10 cellular contexts compared by ENCODE assay signal in genomic region chr18:13448028-13448795, GRCh38.
DNase-seq lines count a peak whose midpoint lies in the region; ATAC-seq and TF ChIP-seq lines count a peak whose summit lies in the region.
"Had no signal": no experiment of that assay in that cellular context is flagged by ENCODE, and none has a peak within 500 bp of the region (broad histone marks: within the 10 kb centered on the region; RNA-seq: fewer than 3 reads in every experiment).

No MANE protein-coding gene starts in this region.

- H3K27ac ChIP-seq in ACC112 (ENCODE audit: low read depth, low read length) (no peak overlapping the region), coronary artery (peak overlapping the region in 1 of 2 donors; percentile 68)
- no peak overlapping the region for H3K27ac ChIP-seq in CD8-positive, alpha-beta T cell (ENCODE audit: low read depth, low read length)

- peak overlapping the region; percentile 34 for H3K4me3 Mint-ChIP-seq in neural crest cell
- no peak overlapping the region for H3K4me3 Mint-ChIP-seq in CD8-positive, alpha-beta T cell

- POLR2A ChIA-PET in CD8-positive, alpha-beta T cell (lab: Charles Lee) = no interaction called here

- H3K9me3 ChIP-seq in CD8-positive, alpha-beta T cell (ENCODE audit: low read length) = no peaks in the 10 kb centered on the region

- no peak for ATAC-seq in CD8-positive, alpha-beta T cell

- H3K4me1 ChIP-seq in ACC112 (ENCODE audit: control insufficient read depth, insufficient read depth, low read length, unreplicated experiment) = no peaks in the 10 kb centered on the region
- H3K4me1 ChIP-seq in CD8-positive, alpha-beta T cell (ENCODE audit: insufficient read depth, low read length) = peaks cover 14% of the 10 kb centered on the region

- peaks cover 36% of the 10 kb centered on the region for H3K4me1 Mint-ChIP-seq in neural crest cell
- H3K4me1 Mint-ChIP-seq in CD8-positive, alpha-beta T cell (ENCODE audit: low read depth) = peaks cover 25% of the 10 kb centered on the region

- H3K79me2 ChIP-seq in ACC112 (ENCODE audit: control insufficient read depth, insufficient read depth, low read length, unreplicated experiment) = no peaks in the 10 kb centered on the region

- 0 out of 2 replicates have a peak overlapping the region, but pooled peaks have one; percentile 66 for H3K4me3 ChIP-seq in ACC112 (ENCODE audit: low read depth, low read length)
- H3K4me3 ChIP-seq in coronary artery = peak overlapping the region; percentile 51
- no peak overlapping the region for H3K4me3 ChIP-seq in CD8-positive, alpha-beta T cell (ENCODE audit: low read depth, low read length)

- H3K9me3 Mint-ChIP-seq in neural crest cell = no peaks in the 10 kb centered on the region
- no peaks in the 10 kb centered on the region for H3K9me3 Mint-ChIP-seq in CD8-positive, alpha-beta T cell

- peak; percentile 45 for DNase-seq in M059J (ENCODE audit: low read depth)
- DNase-seq in coronary artery (ENCODE audit: low spot score) = peak; percentile 60
- DNase-seq in neural crest cell (ENCODE audit: low read depth, low spot score) = no peak
- no peak for DNase-seq in stimulated activated CD4-positive, alpha-beta T cell treated with anti-CD3 and anti-CD28 coated beads, Interleukin-2, amount 100 ng/mL, for 48 hours
- no peak for DNase-seq in NCI-H187 treated with DMSO at 0.1 percent for 48 hours (lab: John Stamatoyannopoulos, UW)
- DNase-seq in CD8-positive, alpha-beta T cell = no peak
- no peak for DNase-seq in AG20443 (ENCODE audit: low spot score)
- DNase-seq: NCI-H2029 treated with DMSO at 0.1 percent for 48 hours; NK-92 treated with Interleukin-12 subunit alpha and Interleukin-12 subunit beta, amount 100 ng/mL, for 24 hours had no signal

- intact Hi-C loops in CD8-positive, alpha-beta T cell (cut with DNase I, micrococcal nuclease) = no loop called here

- no peaks in the 10 kb centered on the region for H3K36me3 ChIP-seq in ACC112 (ENCODE audit: insufficient read depth, low read length)
- no peaks in the 10 kb centered on the region for H3K36me3 ChIP-seq in CD8-positive, alpha-beta T cell (ENCODE audit: insufficient read depth, low read length)

- CTCF ChIA-PET in CD8-positive, alpha-beta T cell (lab: Charles Lee) = interaction anchor here (0.6 to 1.7 kb wide), 4 partner anchors 8 to 167 kb away, joined by 3 to 4 read pairs (median 3); no protein-coding TSS in a partner anchor

- peaks cover 5% of the 10 kb centered on the region; the same call in 1 of the 2 replicates for H3K27me3 ChIP-seq in ACC112 (ENCODE audit: insufficient read depth, low read length)
- no peaks in the 10 kb centered on the region for H3K27me3 ChIP-seq in CD8-positive, alpha-beta T cell (ENCODE audit: insufficient read depth, low read length)

- H2AFZ ChIP-seq in ACC112 (ENCODE audit: low read length, unreplicated experiment) = no peak overlapping the region

- H3K27ac Mint-ChIP-seq in neural crest cell (ENCODE audit: unreplicated experiment) = no peak overlapping the region
- H3K27ac Mint-ChIP-seq in CD8-positive, alpha-beta T cell = no peak overlapping the region

- H3K27me3 Mint-ChIP-seq in neural crest cell (ENCODE audit: low read depth) = peaks cover 43% of the 10 kb centered on the region
- no peaks in the 10 kb centered on the region for H3K27me3 Mint-ChIP-seq in CD8-positive, alpha-beta T cell (ENCODE audit: low read depth)

- H3K36me3 Mint-ChIP-seq in neural crest cell (ENCODE audit: low read depth) = no peaks in the 10 kb centered on the region
- peaks cover 2% of the 10 kb centered on the region for H3K36me3 Mint-ChIP-seq in CD8-positive, alpha-beta T cell

- TF ChIP-seq CTCF in coronary artery (IDR thresholded peaks at IDR 0.05) (no peak), neural crest cell (conservative IDR thresholded peaks at IDR 0.05) (no peak)
- TF ChIP-seq CTCF in CD8-positive, alpha-beta T cell (IDR thresholded peaks at IDR 0.05) = no peak

Comparison
In these comparisons a context has a peak if more than half of its experiments do, and no peak if none do; other contexts are left out.
1. DNase-seq: peak in M059J (single experiment) and coronary artery (single experiment); none in neural crest cell (single experiment), stimulated activated CD4-positive, alpha-beta T cell treated with anti-CD3 and anti-CD28 coated beads, Interleukin-2, amount 100 ng/mL, for 48 hours (0 of 2), NCI-H187 treated with DMSO at 0.1 percent for 48 hours (single experiment), CD8-positive, alpha-beta T cell (0 of 7) and AG20443 (single experiment).